In the genomic region with DNA sequence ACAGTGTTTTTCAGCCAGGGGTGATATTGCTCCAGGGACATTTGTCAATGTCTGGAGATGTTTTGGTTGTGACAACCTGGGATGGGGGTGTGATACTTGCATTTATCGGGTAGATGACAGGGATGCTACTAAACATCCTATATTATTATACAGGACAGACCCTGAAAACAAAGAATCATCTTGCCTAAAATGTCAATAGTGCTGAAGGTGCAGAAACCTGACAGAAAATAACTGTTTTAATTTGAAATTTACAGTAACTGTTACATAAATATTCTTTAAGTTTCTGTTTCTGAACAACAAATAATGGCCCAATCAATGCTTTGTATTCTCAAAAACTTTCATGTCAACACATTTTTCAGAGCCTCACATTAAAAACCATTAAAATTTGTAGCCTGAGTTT, we compare ENCODE assay signal across 31 cellular contexts. TPM values are rescaled to one million over a fixed set of nuclear protein-coding genes. Genes with fewer than 3 reads are reported as not detected.
DNase-seq lines count a peak whose midpoint lies in the region; ATAC-seq, FAIRE-seq and TF ChIP-seq lines count a peak whose summit lies in the region.
"Had no signal": no experiment of that assay in that cellular context is flagged by ENCODE, and none has a peak within 500 bp of the region (broad histone marks: within the 10 kb centered on the region; RNA-seq: fewer than 3 reads in every experiment).

No MANE protein-coding gene starts in this region.

- DNase-seq in activated CD4-positive, alpha-beta T cell treated with anti-CD3 and anti-CD28 coated beads, Interleukin-2, amount 10 ng/mL, durations not matched to agents 24 days and 14 days = peak; percentile 28
- DNase-seq in activated CD4-positive, alpha-beta T cell treated with anti-CD3 and anti-CD28 coated beads, Interleukin-2, amount 10 ng/mL, durations not matched to agents 7 days and 5 days = no peak
- DNase-seq in A549 (ENCODE audit: low read depth in 1 of 2, low spot score in 1 of 2) = no peak
- no peak for DNase-seq in endothelial cell of umbilical vein (ENCODE audit: low read depth, low spot score)
- DNase-seq in T1000 (lab: John Stamatoyannopoulos, UW) = no peak
- DNase-seq: ACHN; BE2C; C1 segment of cervical spinal cord; CD4-positive, alpha-beta memory T cell; CD4-positive, CD25-positive, alpha-beta regulatory T cell; CD8-positive, alpha-beta memory T cell; COR-L47; DMS 273 treated with DMSO at 0.1 percent for 48 hours; DMS153; DMS53; DMS79; DND-41; EL; GDM1 had no signal

- no peaks in the 10 kb centered on the region for H3K79me2 ChIP-seq in endothelial cell of umbilical vein (ENCODE audit: control insufficient read depth, insufficient read depth, low read length)

- no peak for TF ChIP-seq EP300 in A549 (IDR thresholded peaks at IDR 0.05)

- H3K9ac ChIP-seq in endothelial cell of umbilical vein (replicated peaks; ENCODE audit: extremely low read depth, insufficient read depth, low read length) = no peak overlapping the region
- H3K9ac ChIP-seq: BLaER1 had no signal

- peaks cover 12% of the 10 kb centered on the region for H3K9me3 Mint-ChIP-seq in activated CD4-positive, alpha-beta T cell treated with anti-CD3 and anti-CD28 coated beads, Interleukin-2, amount 10 ng/mL, durations not matched to agents 24 days and 14 days
- H3K9me3 Mint-ChIP-seq in activated CD4-positive, alpha-beta T cell treated with anti-CD3 and anti-CD28 coated beads, Interleukin-2, amount 10 ng/mL, durations not matched to agents 7 days and 5 days = peaks cover 14% of the 10 kb centered on the region
- H3K9me3 Mint-ChIP-seq: CD8-positive, alpha-beta memory T cell had no signal

- no peak for TF ChIP-seq POLR2A in A549 (IDR thresholded peaks at IDR 0.05; ENCODE audit: low read length)
- no peak for TF ChIP-seq POLR2A in endothelial cell of umbilical vein (IDR thresholded peaks at IDR 0.05; ENCODE audit: low read depth, low read length)

- no TSS peak for BruUV-seq in endothelial cell of umbilical vein (replicated peaks; lab: Mats Ljungman, UMichigan)

- FAIRE-seq in A549 (lab: Jason Lieb, UNC) (no peak), endothelial cell of umbilical vein (lab: Jason Lieb, UNC) (peak; percentile 15)
- FAIRE-seq: GM12878, GM12892, GM18507, GM19239 had no signal

- POLR2A ChIA-PET in activated CD4-positive, alpha-beta T cell treated with anti-CD3 and anti-CD28 coated beads, Interleukin-2, amount 10 ng/mL, durations not matched to agents 7 days and 5 days (lab: Charles Lee) = no interaction called here
- POLR2A ChIA-PET in A549 (lab: Yijun Ruan, JAX) = no interaction called here
- POLR2A ChIA-PET in endothelial cell of umbilical vein (lab: Charles Lee) = no interaction called here

- H3K4me2 ChIP-seq in A549 (no peak overlapping the region), endothelial cell of umbilical vein (ENCODE audit: insufficient read depth, low read length) (no peak overlapping the region)
- H3K4me2 ChIP-seq: BLaER1 had no signal

- peaks cover 0 to 6% of the 10 kb centered on the region in 2 experiments for H3K27me3 ChIP-seq in endothelial cell of umbilical vein (ENCODE audit: control insufficient read depth in 2 of 2, insufficient read depth in 2 of 2, low read length in 2 of 2)
- H3K27me3 ChIP-seq: BE2C, BLaER1 had no signal

- dilution Hi-C loops in endothelial cell of umbilical vein (cut with MboI; ENCODE audit: extremely low pct_ligation_motif_present, low sequenced_read_pairs) = no loop called here

- 94% methylated on average over 1 of the region's 1 CpG for whole genome bisulfite sequencing in A549 (ENCODE audit: missing lambda C conversion rate)

- H3K9me1 ChIP-seq in endothelial cell of umbilical vein (replicated peaks; ENCODE audit: control insufficient read depth, extremely low read depth, insufficient read depth, low read length) = no peaks in the 10 kb centered on the region

- H4K20me1 ChIP-seq in endothelial cell of umbilical vein (replicated peaks; ENCODE audit: control insufficient read depth, extremely low read depth, insufficient read depth, low read length) = no peaks in the 10 kb centered on the region
- H4K20me1 ChIP-seq: BLaER1 had no signal

- H3K4me1 Mint-ChIP-seq in activated CD4-positive, alpha-beta T cell treated with anti-CD3 and anti-CD28 coated beads, Interleukin-2, amount 10 ng/mL, durations not matched to agents 24 days and 14 days = peaks cover 5% of the 10 kb centered on the region
- H3K4me1 Mint-ChIP-seq in activated CD4-positive, alpha-beta T cell treated with anti-CD3 and anti-CD28 coated beads, Interleukin-2, amount 10 ng/mL, durations not matched to agents 7 days and 5 days = peaks cover 5% of the 10 kb centered on the region
- H3K4me1 Mint-ChIP-seq: CD14-positive monocyte; CD8-positive, alpha-beta memory T cell had no signal

- H3K36me3 ChIP-seq in endothelial cell of umbilical vein (ENCODE audit: control insufficient read depth in 2 of 2, extremely low read depth in 1 of 2, insufficient read depth in 2 of 2, low read length in 2 of 2) = no peaks in the 10 kb centered on the region
- H3K36me3 ChIP-seq: BE2C, BLaER1 had no signal

- H3K4me1 ChIP-seq in A549 = peaks cover 5% of the 10 kb centered on the region
- H3K4me1 ChIP-seq in endothelial cell of umbilical vein (ENCODE audit: control insufficient read depth, extremely low read depth, insufficient read depth, low read length) = no peaks in the 10 kb centered on the region
- H3K4me1 ChIP-seq: BE2C, BLaER1 had no signal

- H3K9me3 ChIP-seq in A549 (peaks cover 7% of the 10 kb centered on the region; the same call in 1 of the 3 replicates), endothelial cell of umbilical vein (replicated peaks; ENCODE audit: control insufficient read depth, insufficient read depth, low read length) (no peaks in the 10 kb centered on the region)
- H3K9me3 ChIP-seq: BE2C, BLaER1 had no signal

- no peaks in the 10 kb centered on the region for H3K36me3 Mint-ChIP-seq in activated CD4-positive, alpha-beta T cell treated with anti-CD3 and anti-CD28 coated beads, Interleukin-2, amount 10 ng/mL, durations not matched to agents 24 days and 14 days (ENCODE audit: low read depth)
- H3K36me3 Mint-ChIP-seq in activated CD4-positive, alpha-beta T cell treated with anti-CD3 and anti-CD28 coated beads, Interleukin-2, amount 10 ng/mL, durations not matched to agents 7 days and 5 days (ENCODE audit: low read depth) = no peaks in the 10 kb centered on the region
- H3K36me3 Mint-ChIP-seq: CD14-positive monocyte; CD4-positive, alpha-beta memory T cell; CD4-positive, CD25-positive, alpha-beta regulatory T cell; CD8-positive, alpha-beta memory T cell had no signal

- CTCF ChIA-PET in activated CD4-positive, alpha-beta T cell treated with anti-CD3 and anti-CD28 coated beads, Interleukin-2, amount 10 ng/mL, durations not matched to agents 7 days and 5 days (lab: Charles Lee) = no interaction called here
- CTCF ChIA-PET in A549 (lab: Yijun Ruan, JAX) = no interaction called here
- CTCF ChIA-PET in endothelial cell of umbilical vein (lab: Charles Lee) = no interaction called here

- H3K27ac Mint-ChIP-seq in activated CD4-positive, alpha-beta T cell treated with anti-CD3 and anti-CD28 coated beads, Interleukin-2, amount 10 ng/mL, durations not matched to agents 24 days and 14 days = no peak overlapping the region
- no peak overlapping the region for H3K27ac Mint-ChIP-seq in activated CD4-positive, alpha-beta T cell treated with anti-CD3 and anti-CD28 coated beads, Interleukin-2, amount 10 ng/mL, durations not matched to agents 7 days and 5 days
- H3K27ac Mint-ChIP-seq: CD14-positive monocyte; CD4-positive, alpha-beta memory T cell; CD4-positive, CD25-positive, alpha-beta regulatory T cell had no signal

- H3K27ac ChIP-seq in A549 (no peak overlapping the region), endothelial cell of umbilical vein (ENCODE audit: insufficient read depth, low read depth, low read length) (no peak overlapping the region)
- H3K27ac ChIP-seq: 22Rv1, BLaER1 had no signal

- ATAC-seq in A549 = no peak
- ATAC-seq: GM12878 had no signal

- TF ChIP-seq RAD21 in A549 (conservative IDR thresholded peaks at IDR 0.05 in 1 of 2, IDR thresholded peaks at IDR 0.05 in 1 of 2) = no peak

- intact Hi-C loops in activated CD4-positive, alpha-beta T cell treated with anti-CD3 and anti-CD28 coated beads, Interleukin-2, amount 10 ng/mL, durations not matched to agents 24 days and 14 days (cut with micrococcal nuclease) = no loop called here
- intact Hi-C loops in endothelial cell of umbilical vein (cut with micrococcal nuclease) = no loop called here

- no peak overlapping the region for H3K4me3 Mint-ChIP-seq in activated CD4-positive, alpha-beta T cell treated with anti-CD3 and anti-CD28 coated beads, Interleukin-2, amount 10 ng/mL, durations not matched to agents 24 days and 14 days
- H3K4me3 Mint-ChIP-seq in activated CD4-positive, alpha-beta T cell treated with anti-CD3 and anti-CD28 coated beads, Interleukin-2, amount 10 ng/mL, durations not matched to agents 7 days and 5 days = no peak overlapping the region
- H3K4me3 Mint-ChIP-seq: CD14-positive monocyte; CD4-positive, alpha-beta memory T cell; CD4-positive, CD25-positive, alpha-beta regulatory T cell; CD8-positive, alpha-beta memory T cell had no signal

- TF ChIP-seq CTCF in A549 (IDR thresholded peaks at IDR 0.05) (no peak), endothelial cell of umbilical vein (IDR thresholded peaks at IDR 0.05; ENCODE audit: extremely low read depth in 1 of 2, insufficient read depth in 1 of 2, low read depth in 1 of 2, low read length in 2 of 2) (no peak)

- H3K4me3 ChIP-seq in A549 = no peak overlapping the region
- no peak overlapping the region for H3K4me3 ChIP-seq in endothelial cell of umbilical vein (replicated peaks in 1 of 3; ENCODE audit: insufficient read depth in 1 of 3, low read depth in 1 of 3, low read length in 3 of 3)
- H3K4me3 ChIP-seq: BLaER1, GM12878 had no signal

- peaks cover 9% of the 10 kb centered on the region for H3K27me3 Mint-ChIP-seq in activated CD4-positive, alpha-beta T cell treated with anti-CD3 and anti-CD28 coated beads, Interleukin-2, amount 10 ng/mL, durations not matched to agents 24 days and 14 days
- no peaks in the 10 kb centered on the region for H3K27me3 Mint-ChIP-seq in activated CD4-positive, alpha-beta T cell treated with anti-CD3 and anti-CD28 coated beads, Interleukin-2, amount 10 ng/mL, durations not matched to agents 7 days and 5 days
- H3K27me3 Mint-ChIP-seq: CD4-positive, alpha-beta memory T cell had no signal

- no peak overlapping the region for H2AFZ ChIP-seq in endothelial cell of umbilical vein (ENCODE audit: low read depth, low read length)

RNA-seq across cellular contexts. Expression of gene IL36A, which starts 2.0 kb away (rescaled TPM):
- total RNA-seq in activated CD4-positive, alpha-beta T cell treated with anti-CD3 and anti-CD28 coated beads, Interleukin-2, amount 10 ng/mL, durations not matched to agents 24 days and 14 days = 0.23 TPM in 1 of 2 replicates, not detected in the other
- total RNA-seq in activated CD4-positive, alpha-beta T cell treated with anti-CD3 and anti-CD28 coated beads, Interleukin-2, amount 10 ng/mL, durations not matched to agents 7 days and 5 days = not detected
- not detected in 2 replicates for polyA plus RNA-seq in A549 (2011; rRNA removed)
- polyA plus RNA-seq in A549 (2012; cell fraction: cytosol; rRNA removed) = not detected in 2 replicates
- polyA plus RNA-seq in A549 (2012; cell fraction: nucleus; rRNA removed) = not detected in 2 replicates
- polyA plus RNA-seq in A549 (2017; fragmentation: RNase III; extraction: RNeasy Plus Mini Kit Qiagen cat#74134 plus additional on column Dnase treatment) = not detected in 3 replicates
- polyA minus RNA-seq in A549 (2011; rRNA and poly(A)+ RNA removed) = not detected in 2 replicates
- not detected in 2 replicates for total RNA-seq in endothelial cell of umbilical vein
- polyA plus RNA-seq in endothelial cell of umbilical vein = not detected in 2 replicates
- polyA plus RNA-seq in endothelial cell of umbilical vein (2011; cell fraction: cytosol; rRNA removed) = not detected in 2 replicates
- polyA plus RNA-seq in endothelial cell of umbilical vein (2011; cell fraction: nucleus; rRNA removed) = not detected in 2 replicates
- not detected in 2 replicates for polyA plus RNA-seq in endothelial cell of umbilical vein (2012)
- polyA minus RNA-seq in endothelial cell of umbilical vein = not detected in 2 replicates
- not detected for polyA minus RNA-seq in endothelial cell of umbilical vein (2011; cell fraction: cytosol; rRNA and poly(A)+ RNA removed)
- polyA minus RNA-seq in endothelial cell of umbilical vein (2011; cell fraction: nucleus; rRNA and poly(A)+ RNA removed) = not detected in 2 replicates
- total RNA-seq: A172; A673; CD4-positive, alpha-beta memory T cell; CD4-positive, CD25-positive, alpha-beta regulatory T cell; CD8-positive, alpha-beta memory T cell; Daoy; G401; GM12878 had no signal
- polyA plus RNA-seq: AG04450; CD14-positive monocyte; CD8-positive, alpha-beta memory T cell; GM12878 had no signal

RNA-seq across cellular contexts. Expression of gene IL36G, which starts 29.4 kb away (rescaled TPM):
- not detected in 2 replicates for total RNA-seq in activated CD4-positive, alpha-beta T cell treated with anti-CD3 and anti-CD28 coated beads, Interleukin-2, amount 10 ng/mL, durations not matched to agents 24 days and 14 days
- not detected for total RNA-seq in activated CD4-positive, alpha-beta T cell treated with anti-CD3 and anti-CD28 coated beads, Interleukin-2, amount 10 ng/mL, durations not matched to agents 7 days and 5 days
- polyA plus RNA-seq in A549 (2011; rRNA removed) = 0.13 and 0.16 TPM in 2 replicates
- polyA plus RNA-seq in A549 (2012; cell fraction: cytosol; rRNA removed) = not detected in 2 replicates
- polyA plus RNA-seq in A549 (2012; cell fraction: nucleus; rRNA removed) = 0.07 TPM in 1 of 2 replicates, not detected in the other
- polyA plus RNA-seq in A549 (2017; fragmentation: RNase III; extraction: RNeasy Plus Mini Kit Qiagen cat#74134 plus additional on column Dnase treatment) = not detected in 3 replicates
- polyA minus RNA-seq in A549 (2011; rRNA and poly(A)+ RNA removed) = not detected in 2 replicates
- not detected in 2 replicates for total RNA-seq in endothelial cell of umbilical vein
- polyA plus RNA-seq in endothelial cell of umbilical vein = not detected in 2 replicates
- not detected in 2 replicates for polyA plus RNA-seq in endothelial cell of umbilical vein (2011; cell fraction: cytosol; rRNA removed)
- polyA plus RNA-seq in endothelial cell of umbilical vein (2011; cell fraction: nucleus; rRNA removed) = 0.13 and 0.15 TPM in 2 replicates
- not detected in 2 replicates for polyA plus RNA-seq in endothelial cell of umbilical vein (2012)
- not detected in 2 replicates for polyA minus RNA-seq in endothelial cell of umbilical vein
- not detected for polyA minus RNA-seq in endothelial cell of umbilical vein (2011; cell fraction: cytosol; rRNA and poly(A)+ RNA removed)
- polyA minus RNA-seq in endothelial cell of umbilical vein (2011; cell fraction: nucleus; rRNA and poly(A)+ RNA removed) = not detected in 2 replicates
- total RNA-seq: A172; A673; CD4-positive, alpha-beta memory T cell; CD4-positive, CD25-positive, alpha-beta regulatory T cell; CD8-positive, alpha-beta memory T cell; G401; GM12878 had no signal
- polyA plus RNA-seq: AG04450; CD14-positive monocyte; CD4-positive, alpha-beta memory T cell; CD4-positive, CD25-positive, alpha-beta regulatory T cell; CD8-positive, alpha-beta memory T cell had no signal

RNA-seq across cellular contexts. Expression of gene IL36B, which starts 45.4 kb away (rescaled TPM):
- not detected in 2 replicates for total RNA-seq in activated CD4-positive, alpha-beta T cell treated with anti-CD3 and anti-CD28 coated beads, Interleukin-2, amount 10 ng/mL, durations not matched to agents 24 days and 14 days
- not detected for total RNA-seq in activated CD4-positive, alpha-beta T cell treated with anti-CD3 and anti-CD28 coated beads, Interleukin-2, amount 10 ng/mL, durations not matched to agents 7 days and 5 days
- not detected in 2 replicates for polyA plus RNA-seq in A549 (2011; rRNA removed)
- polyA plus RNA-seq in A549 (2012; cell fraction: cytosol; rRNA removed) = not detected in 2 replicates
- not detected in 2 replicates for polyA plus RNA-seq in A549 (2012; cell fraction: nucleus; rRNA removed)
- not detected in 3 replicates for polyA plus RNA-seq in A549 (2017; fragmentation: RNase III; extraction: RNeasy Plus Mini Kit Qiagen cat#74134 plus additional on column Dnase treatment)
- not detected in 2 replicates for polyA minus RNA-seq in A549 (2011; rRNA and poly(A)+ RNA removed)
- total RNA-seq in endothelial cell of umbilical vein = not detected in 2 replicates
- polyA plus RNA-seq in endothelial cell of umbilical vein = not detected in 2 replicates
- polyA plus RNA-seq in endothelial cell of umbilical vein (2011; cell fraction: cytosol; rRNA removed) = not detected in 2 replicates
- polyA plus RNA-seq in endothelial cell of umbilical vein (2011; cell fraction: nucleus; rRNA removed) = not detected in 2 replicates
- not detected in 2 replicates for polyA plus RNA-seq in endothelial cell of umbilical vein (2012)
- polyA minus RNA-seq in endothelial cell of umbilical vein = not detected in 2 replicates
- polyA minus RNA-seq in endothelial cell of umbilical vein (2011; cell fraction: cytosol; rRNA and poly(A)+ RNA removed) = not detected
- polyA minus RNA-seq in endothelial cell of umbilical vein (2011; cell fraction: nucleus; rRNA and poly(A)+ RNA removed) = not detected in 2 replicates
- total RNA-seq: A673; CD4-positive, alpha-beta memory T cell; CD4-positive, CD25-positive, alpha-beta regulatory T cell; CD8-positive, alpha-beta memory T cell; Daoy; G401; GM12878 had no signal
- polyA plus RNA-seq: AG04450; CD14-positive monocyte; CD4-positive, alpha-beta memory T cell; CD4-positive, CD25-positive, alpha-beta regulatory T cell; CD8-positive, alpha-beta memory T cell; GM12878 had no signal

RNA-seq across cellular contexts. Expression of gene IL36RN, which starts 51.7 kb away (rescaled TPM):
- not detected in 2 replicates for total RNA-seq in activated CD4-positive, alpha-beta T cell treated with anti-CD3 and anti-CD28 coated beads, Interleukin-2, amount 10 ng/mL, durations not matched to agents 24 days and 14 days
- not detected for total RNA-seq in activated CD4-positive, alpha-beta T cell treated with anti-CD3 and anti-CD28 coated beads, Interleukin-2, amount 10 ng/mL, durations not matched to agents 7 days and 5 days
- not detected in 2 replicates for polyA plus RNA-seq in A549 (2011; rRNA removed)
- polyA plus RNA-seq in A549 (2012; cell fraction: cytosol; rRNA removed) = not detected in 2 replicates
- polyA plus RNA-seq in A549 (2012; cell fraction: nucleus; rRNA removed) = not detected in 2 replicates
- not detected in 3 replicates for polyA plus RNA-seq in A549 (2017; fragmentation: RNase III; extraction: RNeasy Plus Mini Kit Qiagen cat#74134 plus additional on column Dnase treatment)
- polyA minus RNA-seq in A549 (2011; rRNA and poly(A)+ RNA removed) = not detected in 2 replicates
- not detected in 2 replicates for total RNA-seq in endothelial cell of umbilical vein
- not detected in 2 replicates for polyA plus RNA-seq in endothelial cell of umbilical vein
- not detected in 2 replicates for polyA plus RNA-seq in endothelial cell of umbilical vein (2011; cell fraction: cytosol; rRNA removed)
- polyA plus RNA-seq in endothelial cell of umbilical vein (2011; cell fraction: nucleus; rRNA removed) = not detected in 2 replicates
- not detected in 2 replicates for polyA plus RNA-seq in endothelial cell of umbilical vein (2012)
- 0.10 TPM in 1 of 2 replicates, not detected in the other for polyA minus RNA-seq in endothelial cell of umbilical vein
- polyA minus RNA-seq in endothelial cell of umbilical vein (2011; cell fraction: cytosol; rRNA and poly(A)+ RNA removed) = not detected
- polyA minus RNA-seq in endothelial cell of umbilical vein (2011; cell fraction: nucleus; rRNA and poly(A)+ RNA removed) = not detected in 2 replicates
- total RNA-seq: A172; A673; CD4-positive, alpha-beta memory T cell; CD4-positive, CD25-positive, alpha-beta regulatory T cell; CD8-positive, alpha-beta memory T cell; Daoy; G401; GM12878 had no signal
- polyA plus RNA-seq: AG04450; CD14-positive monocyte; CD4-positive, alpha-beta memory T cell; CD4-positive, CD25-positive, alpha-beta regulatory T cell; CD8-positive, alpha-beta memory T cell; GM12878 had no signal
